29 cellular contexts compared by ENCODE assay signal in the genomic region with DNA sequence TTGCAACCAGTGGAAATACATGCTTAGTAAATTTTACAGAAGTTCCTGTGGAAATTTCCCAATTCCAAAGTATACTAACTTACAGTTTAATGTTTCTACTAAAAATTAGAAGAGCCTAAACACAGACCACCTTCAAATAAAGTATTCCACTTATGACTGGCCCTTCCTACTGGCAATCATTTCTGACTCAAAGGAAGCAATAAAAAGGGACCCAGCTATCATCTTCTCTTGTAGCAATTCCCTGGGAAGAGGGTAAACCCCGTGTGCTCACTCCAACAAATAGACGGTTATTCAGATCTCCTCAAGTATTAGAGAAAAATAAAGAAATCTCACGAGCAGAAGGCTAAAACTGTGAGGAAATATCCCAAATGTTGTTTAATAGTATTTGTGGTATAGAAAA. TPM values are rescaled to one million over a fixed set of nuclear protein-coding genes. Genes with fewer than 3 reads are reported as not detected.
A peak's percentile ranks its signal among the peaks of the same experiment; 100 is the strongest.
DNase-seq lines count a peak whose midpoint lies in the region; ATAC-seq, FAIRE-seq and TF ChIP-seq lines count a peak whose summit lies in the region.
"Had no signal": no experiment of that assay in that cellular context is flagged by ENCODE, and none has a peak within 500 bp of the region (broad histone marks: within the 10 kb centered on the region; RNA-seq: fewer than 3 reads in every experiment).

No MANE protein-coding gene starts in this region.

- intact Hi-C loops in natural killer cell (cut with micrococcal nuclease): no loop called here
- intact Hi-C loops in K562 (cut with micrococcal nuclease): no loop called here

- WGBS in K562 (ENCODE audit: insufficient coverage, low coverage, missing lambda C conversion rate): 83% methylated on average over 3 of the region's 3 CpGs
- 83% methylated on average over 3 of the region's 3 CpGs for WGBS in suprapubic skin

- DNase-seq in natural killer cell: no peak
- DNase-seq in natural killer cell treated with Interleukin-12 subunit alpha and Interleukin-12 subunit beta and Interleukin-15 and Interleukin-18, amount 100 ng/mL, for 72 hours (ENCODE audit: low spot score): no peak
- DNase-seq in K562 (ENCODE audit: extremely low read depth in 1 of 4, low spot score in 3 of 4): no peak
- no peak for DNase-seq in osteocyte (ENCODE audit: extremely low spot score, unreplicated experiment)
- DNase-seq in suprapubic skin (ENCODE audit: low spot score in 2 of 2): no peak
- no peak for DNase-seq in NCI-H524 treated with DMSO at 0.1 percent for 48 hours (lab: John Stamatoyannopoulos, UW)
- DNase-seq in cortex of kidney (lab: John Stamatoyannopoulos, UW): no peak
- DNase-seq: activated CD4-positive, alpha-beta memory T cell treated with anti-CD3 and anti-CD28 coated beads for 36 hours; activated CD8-positive, alpha-beta memory T cell treated with anti-CD3 and anti-CD28 coated beads, Interleukin-2, amount 50 U/mL, for 48 hours; aorta; BE2C; colonic mucosa; effector memory CD4-positive, alpha-beta T cell; hypothalamus; MM.1S; NCI-H1105 treated with DMSO at 0.1 percent for 48 hours; NCI-H187 treated with DMSO at 0.1 percent for 48 hours; NCI-H526; sigmoid colon; SK-N-SH; stimulated activated CD4-positive, alpha-beta T cell treated with anti-CD3 and anti-CD28 coated beads, Interleukin-4, amount 100 ng/mL, for 24 hours had no signal

- H3K4me3 ChIP-seq in K562: no peak overlapping the region
- H3K4me3 ChIP-seq in suprapubic skin: no peak overlapping the region
- H3K4me3 ChIP-seq: colonic mucosa, PC-9, sigmoid colon had no signal

- H3K27ac Mint-ChIP-seq in natural killer cell (peak overlapping the region; percentile 75), osteocyte (ENCODE audit: unreplicated experiment) (peak overlapping the region; percentile 63)
- peak overlapping the region in 1 of 2 donors; percentile 38 for H3K27ac Mint-ChIP-seq in natural killer cell treated with Interleukin-12 subunit alpha and Interleukin-12 subunit beta and Interleukin-15 and Interleukin-18, amount 100 ng/mL, for 72 hours
- H3K27ac Mint-ChIP-seq: activated CD4-positive, alpha-beta memory T cell treated with anti-CD3 and anti-CD28 coated beads for 36 hours; T-helper 1 cell treated with Interleukin-12 subunit alpha and Interleukin-12 subunit beta and Interleukin-4 antibody, amounts not matched to agents 30 μg/mL and 1 μg/mL, for 36 hours had no signal

- H3K9me1 ChIP-seq in K562 (ENCODE audit: control insufficient read depth, insufficient read depth, low read length): no peaks in the 10 kb centered on the region

- FAIRE-seq in K562 (lab: Jason Lieb, UNC): no peak
- FAIRE-seq: bronchial epithelial cell, GM12891, TTC549, urothelium cell line had no signal

- H3K9me3 ChIP-seq in K562 (replicated peaks; ENCODE audit: control insufficient read depth, insufficient read depth, low read depth, low read length): no peaks in the 10 kb centered on the region
- no peaks in the 10 kb centered on the region for H3K9me3 ChIP-seq in suprapubic skin
- H3K9me3 ChIP-seq: BE2C, colonic mucosa, sigmoid colon, SK-N-SH had no signal

- H3K9ac ChIP-seq in K562 (ENCODE audit: insufficient read depth in 1 of 2, low read depth in 2 of 2, low read length in 2 of 2): no peak overlapping the region
- H3K9ac ChIP-seq: SK-N-SH had no signal

- no peak overlapping the region for H2AFZ ChIP-seq in K562 (ENCODE audit: low read depth, low read length)
- H2AFZ ChIP-seq: PC-9 had no signal

- H3K36me3 ChIP-seq in K562 (ENCODE audit: control insufficient read depth, insufficient read depth, low read length) (peaks cover 72% of the 10 kb centered on the region), suprapubic skin (peaks cover 32% of the 10 kb centered on the region)
- H3K36me3 ChIP-seq: colonic mucosa had no signal

- BruUV-seq in K562 (replicated peaks; lab: Mats Ljungman, UMichigan): TSS peak; percentile 14

- ATAC-seq in natural killer cell (no peak), K562 (no peak)
- ATAC-seq in natural killer cell treated with Interleukin-12 subunit alpha and Interleukin-12 subunit beta and Interleukin-15 and Interleukin-18, amount 100 ng/mL, for 72 hours: no peak
- ATAC-seq: activated CD4-positive, CD25-positive, alpha-beta regulatory T cell treated with anti-CD3 and anti-CD28 coated beads, Interleukin-2, amount 50 U/mL, for 24 hours had no signal

- H3K27ac ChIP-seq in K562 (ENCODE audit: extremely low read depth, low read depth, low read length): no peak overlapping the region
- no peak overlapping the region for H3K27ac ChIP-seq in suprapubic skin
- H3K27ac ChIP-seq: colonic mucosa, PC-9 had no signal

- CTCF ChIA-PET in K562 (lab: Yijun Ruan, JAX; ENCODE audit: low intra/inter-chr PET ratio): no interaction called here

- in situ Hi-C loops in K562 (cut with MboI): no loop called here

- H3K27me3 Mint-ChIP-seq in natural killer cell (ENCODE audit: low read depth in 2 of 2) (no peaks in the 10 kb centered on the region), osteocyte (ENCODE audit: unreplicated experiment) (no peaks in the 10 kb centered on the region)
- no peaks in the 10 kb centered on the region for H3K27me3 Mint-ChIP-seq in natural killer cell treated with Interleukin-12 subunit alpha and Interleukin-12 subunit beta and Interleukin-15 and Interleukin-18, amount 100 ng/mL, for 72 hours
- H3K27me3 Mint-ChIP-seq: activated CD4-positive, alpha-beta memory T cell treated with anti-CD3 and anti-CD28 coated beads for 36 hours; activated naive CD8-positive, alpha-beta T cell had no signal

- TF ChIP-seq EP300 in K562 (IDR thresholded peaks at IDR 0.05; ENCODE audit: low read length): no peak
- no peak for TF ChIP-seq EP300 in suprapubic skin (IDR thresholded peaks at IDR 0.05)

- no peaks in the 10 kb centered on the region for H3K4me1 ChIP-seq in K562 (replicated peaks in 1 of 2; ENCODE audit: control insufficient read depth in 2 of 2, insufficient read depth in 2 of 2, low read length in 2 of 2)
- H3K4me1 ChIP-seq in suprapubic skin: peaks cover 6% of the 10 kb centered on the region
- H3K4me1 ChIP-seq: BE2C, colonic mucosa had no signal

- no peaks in the 10 kb centered on the region for H4K20me1 ChIP-seq in K562 (replicated peaks; ENCODE audit: control insufficient read depth, insufficient read depth, low read length)

- no peaks in the 10 kb centered on the region for H3K27me3 ChIP-seq in K562 (ENCODE audit: control insufficient read depth in 2 of 2, insufficient read depth in 2 of 2, low read length in 2 of 2)
- no peaks in the 10 kb centered on the region for H3K27me3 ChIP-seq in suprapubic skin
- H3K27me3 ChIP-seq: BE2C, colonic mucosa, sigmoid colon had no signal

- POLR2A ChIA-PET in K562 (lab: Yijun Ruan, JAX): interaction anchor here (0.6 to 1.0 kb wide), 2 partner anchors 16 to 114 kb away, joined by 3 read pairs; no protein-coding TSS in a partner anchor

- TF ChIP-seq POLR2A in K562 (conservative IDR thresholded peaks at IDR 0.05) (no peak), suprapubic skin (IDR thresholded peaks at IDR 0.05) (no peak)

- TF ChIP-seq RAD21 in K562 (CRISPR knock-in tag; conservative IDR thresholded peaks at IDR 0.05 in 1 of 2, IDR thresholded peaks at IDR 0.05 in 1 of 2): no peak

- H3K4me1 Mint-ChIP-seq in natural killer cell: peaks cover 59 to 68% of the 10 kb centered on the region in 2 donors
- peaks cover 44 to 52% of the 10 kb centered on the region in 2 donors for H3K4me1 Mint-ChIP-seq in natural killer cell treated with Interleukin-12 subunit alpha and Interleukin-12 subunit beta and Interleukin-15 and Interleukin-18, amount 100 ng/mL, for 72 hours (ENCODE audit: low read depth in 2 of 2)
- H3K4me1 Mint-ChIP-seq in osteocyte (ENCODE audit: unreplicated experiment): peaks cover 49% of the 10 kb centered on the region

- peaks cover 74% of the 10 kb centered on the region for H3K79me2 ChIP-seq in K562 (ENCODE audit: control insufficient read depth, insufficient read depth, low read length)

- H3K9me3 Mint-ChIP-seq in natural killer cell: no peaks in the 10 kb centered on the region
- H3K9me3 Mint-ChIP-seq in natural killer cell treated with Interleukin-12 subunit alpha and Interleukin-12 subunit beta and Interleukin-15 and Interleukin-18, amount 100 ng/mL, for 72 hours: no peaks in the 10 kb centered on the region
- no peaks in the 10 kb centered on the region for H3K9me3 Mint-ChIP-seq in osteocyte (ENCODE audit: unreplicated experiment)
- H3K9me3 Mint-ChIP-seq: activated CD4-positive, alpha-beta memory T cell treated with anti-CD3 and anti-CD28 coated beads for 36 hours; T-helper 1 cell treated with Interleukin-12 subunit alpha and Interleukin-12 subunit beta and Interleukin-4 antibody, amounts not matched to agents 30 μg/mL and 1 μg/mL, for 36 hours had no signal

- no peak overlapping the region for H3K4me3 Mint-ChIP-seq in natural killer cell
- H3K4me3 Mint-ChIP-seq in natural killer cell treated with Interleukin-12 subunit alpha and Interleukin-12 subunit beta and Interleukin-15 and Interleukin-18, amount 100 ng/mL, for 72 hours: no peak overlapping the region
- no peak overlapping the region for H3K4me3 Mint-ChIP-seq in osteocyte (ENCODE audit: unreplicated experiment)
- H3K4me3 Mint-ChIP-seq: activated CD4-positive, alpha-beta memory T cell treated with anti-CD3 and anti-CD28 coated beads for 36 hours; activated naive CD8-positive, alpha-beta T cell; T-helper 1 cell treated with Interleukin-12 subunit alpha and Interleukin-12 subunit beta and Interleukin-4 antibody, amounts not matched to agents 30 μg/mL and 1 μg/mL, for 36 hours had no signal

- TF ChIP-seq CTCF in natural killer cell (IDR thresholded peaks at IDR 0.05) (no peak), K562 (IDR thresholded peaks at IDR 0.05 in 2 of 3, conservative IDR thresholded peaks at IDR 0.05 in 1 of 3; ENCODE audit: insufficient read depth in 2 of 3, low read depth in 1 of 3, low read length in 3 of 3) (no peak), osteocyte (IDR thresholded peaks at IDR 0.05) (no peak), suprapubic skin (IDR thresholded peaks at IDR 0.05) (no peak)

- no peak overlapping the region for H3K4me2 ChIP-seq in K562 (ENCODE audit: insufficient read depth, low read length)
- H3K4me2 ChIP-seq: PC-9, SK-N-SH had no signal

- H3K36me3 Mint-ChIP-seq in natural killer cell (peaks cover 8% of the 10 kb centered on the region), osteocyte (ENCODE audit: unreplicated experiment) (peaks cover 31% of the 10 kb centered on the region)
- peaks cover 30% of the 10 kb centered on the region for H3K36me3 Mint-ChIP-seq in natural killer cell treated with Interleukin-12 subunit alpha and Interleukin-12 subunit beta and Interleukin-15 and Interleukin-18, amount 100 ng/mL, for 72 hours

RNA-seq across cellular contexts. Expression of gene GOLPH3, which starts 43.3 kb away (rescaled TPM):
- 10 to 100 TPM; 67.6 to 70.6 (median 69.3) TPM for total RNA-seq in natural killer cell
- 10 to 100 TPM; 72.5 to 86.7 TPM for total RNA-seq in natural killer cell treated with Interleukin-12 subunit alpha and Interleukin-12 subunit beta and Interleukin-15 and Interleukin-18, amount 100 ng/mL, for 72 hours
- 32.6 and 51.8 TPM in 2 replicates for total RNA-seq in K562 (2011; cell fraction: chromatin; rRNA removed; ENCODE audit: low replicate concordance)
- 35.0 and 40.7 TPM in 2 replicates for total RNA-seq in K562 (2011; cell fraction: nucleolus; rRNA removed)
- 39.6 and 50.8 TPM in 2 replicates for total RNA-seq in K562 (2011; cell fraction: nucleoplasm; rRNA removed)
- 54.4 and 56.9 TPM in 2 replicates for total RNA-seq in K562 (2014; rRNA removed)
- total RNA-seq in K562 (2014; rRNA removed; fragmentation: Illumina TruSeq; extraction: Trizol): 60.8 and 68.2 TPM in 2 replicates
- total RNA-seq in K562 (2015; rRNA removed; fragmentation: Illumina TruSeq; extraction: Trizol): 55.3 and 60.2 TPM in 2 replicates
- total RNA-seq in K562 (2021): 84.9 and 94.6 TPM in 2 replicates
- polyA plus RNA-seq in K562 (2011; rRNA removed): 49.2 and 55.1 TPM in 2 replicates
- polyA plus RNA-seq in K562 (2011; cell fraction: cytosol; rRNA removed): 27.6 and 37.7 TPM in 2 replicates
- polyA plus RNA-seq in K562 (2011; cell fraction: nucleus; rRNA removed): 18.4 and 26.1 TPM in 2 replicates
- polyA plus RNA-seq in K562 (2012): 48.8 and 61.6 TPM in 2 replicates
- polyA plus RNA-seq in K562 (2014; fragmentation: Illumina TruSeq; extraction: Trizol): 66.4 and 73.3 TPM in 2 replicates
- 10 to 100 TPM; 18.8 to 21.5 TPM for polyA plus RNA-seq in K562 (2014; fragmentation: Nextera tagmentation; extraction: Ambion mirVana)
- 43.9 and 48.7 TPM in 2 replicates for polyA plus RNA-seq in K562 (2014; rRNA removed)
- polyA minus RNA-seq in K562 (2011; rRNA and poly(A)+ RNA removed): 76.6 and 82.5 TPM in 2 replicates
- polyA minus RNA-seq in K562 (2011; cell fraction: cytosol; rRNA and poly(A)+ RNA removed): 33.6 and 42.7 TPM in 2 replicates
- 27.1 and 40.3 TPM in 2 replicates for polyA minus RNA-seq in K562 (2011; cell fraction: nucleus; rRNA and poly(A)+ RNA removed)
- 91.2 and 94.9 TPM in 2 replicates for total RNA-seq in osteocyte
- 10 to 100 TPM; 44.8 to 70.3 (median 58.9) TPM for total RNA-seq in suprapubic skin
